Comparison of ENCODE assay signal across 9 cellular contexts in genomic region chr7:6395898-6396582, GRCh38. TPM values are rescaled to one million over a fixed set of nuclear protein-coding genes. Genes with fewer than 3 reads are reported as not detected.
DNase-seq lines count a peak whose midpoint lies in the region; ATAC-seq and TF ChIP-seq lines count a peak whose summit lies in the region.
"Had no signal": no experiment of that assay in that cellular context is flagged by ENCODE, and none has a peak within 500 bp of the region (broad histone marks: within the 10 kb centered on the region; RNA-seq: fewer than 3 reads in every experiment).

No MANE protein-coding gene starts in this region.

- ATAC-seq in RWPE2 (ENCODE audit: low read depth) (no peak), omental fat pad (ENCODE audit: low FRiP score) (no peak), HG03565 (IDR thresholded peaks at IDR 0.05; ENCODE audit: unreplicated experiment) (no peak)
- ATAC-seq in naive thymus-derived CD4-positive, alpha-beta T cell, result peak; percentile 46

- no peak for TF ChIP-seq EP300 in SK-N-SH (IDR thresholded peaks at IDR 0.05; ENCODE audit: borderline replicate concordance in 1 of 2, low read depth in 1 of 2, low read length in 1 of 2)

- H3K4me1 Mint-ChIP-seq in naive thymus-derived CD4-positive, alpha-beta T cell, result peaks cover 37 to 79% (median 59%) of the 10 kb centered on the region in 7 donors

- peak overlapping the region; percentile 73 to 93 (median 85) for H3K4me2 ChIP-seq in BLaER1 treated with 17β-estradiol and CSF1 and Interleukin-3, amounts not matched to agents 10 nM and 100 nM
- no peak overlapping the region for H3K4me2 ChIP-seq in SK-N-SH

- H3K36me3 ChIP-seq in BLaER1 treated with 17β-estradiol and CSF1 and Interleukin-3, amounts not matched to agents 10 nM and 100 nM, result peaks cover 75 to 88% (median 84%) of the 10 kb centered on the region in 11 experiments
- H3K36me3 ChIP-seq in RWPE2 (ENCODE audit: low read depth) (peaks cover 57% of the 10 kb centered on the region), SK-N-SH (replicated peaks in 1 of 2; ENCODE audit: control insufficient read depth in 1 of 2, insufficient read depth in 2 of 2, low read length in 1 of 2) (peaks cover 48 to 54% of the 10 kb centered on the region in 2 experiments)
- H3K36me3 ChIP-seq in naive thymus-derived CD4-positive, alpha-beta T cell (ENCODE audit: control insufficient read depth in 2 of 3, insufficient read depth in 3 of 3, low read length in 3 of 3), result peaks cover 0 to 47% (median 4%) of the 10 kb centered on the region in 3 experiments

- peaks cover 4 to 26% (median 11%) of the 10 kb centered on the region in 5 donors for H3K36me3 Mint-ChIP-seq in naive thymus-derived CD4-positive, alpha-beta T cell

- H3K27me3 ChIP-seq in BLaER1 treated with 17β-estradiol and CSF1 and Interleukin-3, amounts not matched to agents 10 nM and 100 nM, result no peaks in the 10 kb centered on the region
- H3K27me3 ChIP-seq in RWPE2 (ENCODE audit: insufficient read depth, poor library complexity, severe bottlenecking) (no peaks in the 10 kb centered on the region), SK-N-SH (ENCODE audit: insufficient read depth) (no peaks in the 10 kb centered on the region)
- H3K27me3 ChIP-seq in naive thymus-derived CD4-positive, alpha-beta T cell (ENCODE audit: control insufficient read depth in 2 of 2, insufficient read depth in 2 of 2, low read length in 2 of 2), result no peaks in the 10 kb centered on the region

- peaks cover 100% of the 10 kb centered on the region for H3K79me2 ChIP-seq in SK-N-SH (ENCODE audit: insufficient read depth)

- H3K9ac ChIP-seq in BLaER1 treated with 17β-estradiol and CSF1 and Interleukin-3, amounts not matched to agents 10 nM and 100 nM, result peak overlapping the region; percentile 40 to 74 (median 64); a peak in 21 of 22 replicates
- no peak overlapping the region for H3K9ac ChIP-seq in SK-N-SH

- H3K4me3 Mint-ChIP-seq in naive thymus-derived CD4-positive, alpha-beta T cell, result peak overlapping the region in 9 of 10 donors; percentile 4 to 68 (median 42)

- peaks cover 55 to 100% (median 87%) of the 10 kb centered on the region in 10 experiments for H3K4me1 ChIP-seq in BLaER1 treated with 17β-estradiol and CSF1 and Interleukin-3, amounts not matched to agents 10 nM and 100 nM
- peaks cover 52% of the 10 kb centered on the region for H3K4me1 ChIP-seq in RWPE2 (ENCODE audit: insufficient read depth, poor library complexity, severe bottlenecking)
- H3K4me1 ChIP-seq in naive thymus-derived CD4-positive, alpha-beta T cell (ENCODE audit: control insufficient read depth in 2 of 2, insufficient read depth in 2 of 2, low read length in 2 of 2), result no peaks in the 10 kb centered on the region
- peaks cover 17 to 19% of the 10 kb centered on the region in 2 experiments; a peak in 3 of 4 replicates for H3K4me1 ChIP-seq in SK-N-SH (ENCODE audit: control insufficient read depth in 1 of 2, insufficient read depth in 2 of 2, low read depth in 1 of 2, low read length in 1 of 2)

- peaks cover 95 to 100% (median 100%) of the 10 kb centered on the region in 11 experiments for H4K20me1 ChIP-seq in BLaER1 treated with 17β-estradiol and CSF1 and Interleukin-3, amounts not matched to agents 10 nM and 100 nM
- peaks cover 100% of the 10 kb centered on the region for H4K20me1 ChIP-seq in SK-N-SH (ENCODE audit: insufficient read depth)

- H3K27ac Mint-ChIP-seq in naive thymus-derived CD4-positive, alpha-beta T cell, result peak overlapping the region; percentile 40 to 95 (median 84)

- H3K9me3 ChIP-seq in BLaER1 treated with 17β-estradiol and CSF1 and Interleukin-3, amounts not matched to agents 10 nM and 100 nM (replicated peaks in 1 of 11), result peaks cover 0 to 4% (median 0%) of the 10 kb centered on the region in 11 experiments; a peak in 2 of 22 replicates
- H3K9me3 ChIP-seq in RWPE2 (ENCODE audit: severe bottlenecking), result no peaks in the 10 kb centered on the region
- no peaks in the 10 kb centered on the region for H3K9me3 ChIP-seq in naive thymus-derived CD4-positive, alpha-beta T cell (ENCODE audit: control insufficient read depth in 2 of 3, low read length in 3 of 3)
- H3K9me3 ChIP-seq in SK-N-SH, result no peaks in the 10 kb centered on the region

- H2AFZ ChIP-seq in SK-N-SH (ENCODE audit: low read depth), result no peak overlapping the region

- H3K4me3 ChIP-seq in BLaER1 treated with 17β-estradiol and CSF1 and Interleukin-3, amounts not matched to agents 10 nM and 100 nM, result peak overlapping the region in 8 of 10 experiments; percentile 13 to 60 (median 39); a peak in 15 of 20 replicates
- no peak overlapping the region for H3K4me3 ChIP-seq in RWPE2 (ENCODE audit: severe bottlenecking)
- H3K4me3 ChIP-seq in naive thymus-derived CD4-positive, alpha-beta T cell (ENCODE audit: low read length), result no peak overlapping the region
- no peak overlapping the region for H3K4me3 ChIP-seq in SK-N-SH (ENCODE audit: low read depth in 2 of 2, low read length in 1 of 2)

- DNase-seq in RWPE2 (ENCODE audit: low spot score) (no peak), epithelial cell of prostate (ENCODE audit: low read depth, low spot score) (no peak), NCI-H82 (lab: John Stamatoyannopoulos, UW) (no peak), omental fat pad (ENCODE audit: low spot score) (no peak), SK-N-SH (no peak)
- DNase-seq in naive thymus-derived CD4-positive, alpha-beta T cell, result no peak
- DNase-seq: DMS153 had no signal

- POLR2A ChIA-PET in naive thymus-derived CD4-positive, alpha-beta T cell (lab: Charles Lee), result no interaction called here
- POLR2A ChIA-PET in SK-N-SH (lab: Yijun Ruan, JAX), result interaction anchor here (0.8 kb wide), 1 partner anchor 15 kb away, joined by 3 read pairs; no protein-coding TSS in a partner anchor

- WGBS in SK-N-SH (ENCODE audit: low lambda C conversion rate), result 95% methylated on average over 23 of the region's 23 CpGs

- no peaks in the 10 kb centered on the region for H3K9me2 ChIP-seq in SK-N-SH

- TF ChIP-seq RAD21 in SK-N-SH (IDR thresholded peaks at IDR 0.05; ENCODE audit: low read length), result no peak

- peak overlapping the region in 10 of 11 experiments; percentile 44 to 74 (median 67); a peak in 21 of 22 replicates for H3K27ac ChIP-seq in BLaER1 treated with 17β-estradiol and CSF1 and Interleukin-3, amounts not matched to agents 10 nM and 100 nM
- H3K27ac ChIP-seq in RWPE2 (ENCODE audit: poor library complexity, severe bottlenecking), result peak overlapping the region; percentile 5
- peak overlapping the region; percentile 89 for H3K27ac ChIP-seq in epithelial cell of prostate
- peak overlapping the region; percentile 11 for H3K27ac ChIP-seq in naive thymus-derived CD4-positive, alpha-beta T cell (ENCODE audit: low read depth, low read length)
- no peak overlapping the region for H3K27ac ChIP-seq in SK-N-SH (ENCODE audit: low read depth in 2 of 2, low read length in 1 of 2)

- H3F3A ChIP-seq in SK-N-SH (replicated peaks; ENCODE audit: insufficient read depth), result peaks cover 20% of the 10 kb centered on the region

- no peaks in the 10 kb centered on the region for H3K27me3 Mint-ChIP-seq in naive thymus-derived CD4-positive, alpha-beta T cell

- intact Hi-C loops in naive thymus-derived CD4-positive, alpha-beta T cell (cut with micrococcal nuclease), result no loop called here

- TF ChIP-seq CTCF in RWPE2 (IDR thresholded peaks at IDR 0.05; ENCODE audit: poor library complexity, severe bottlenecking) (no peak), omental fat pad (IDR thresholded peaks at IDR 0.05) (no peak), SK-N-SH (IDR thresholded peaks at IDR 0.05) (no peak)

- H3K9me3 Mint-ChIP-seq in naive thymus-derived CD4-positive, alpha-beta T cell, result peaks cover 0 to 1% (median 0%) of the 10 kb centered on the region in 11 donors

- CTCF ChIA-PET in naive thymus-derived CD4-positive, alpha-beta T cell (lab: Charles Lee), result interaction anchor here (0.7 kb wide), 1 partner anchor 20 kb away, joined by 3 read pairs; no protein-coding TSS in a partner anchor
- CTCF ChIA-PET in SK-N-SH (lab: Yijun Ruan, JAX), result no interaction called here

TF ChIP-seq in SK-N-SH, 30 proteins besides CTCF, POLR2A, EP300 and RAD21:
- TF ChIP-seq POLR2AphosphoS5 (IDR thresholded peaks at IDR 0.05; ENCODE audit: low read depth, low read length) (no peak), MEF2A (IDR thresholded peaks at IDR 0.05; ENCODE audit: borderline replicate concordance, low read depth) (no peak)

RNA-seq across cellular contexts. Expression of gene RAC1, which starts 21.7 kb away (rescaled TPM):
- 100 to 1,000 TPM in 2 of 5 experiments, 10 to 100 TPM in 3; 60.2 to 139 (median 87.2) TPM for total RNA-seq in naive thymus-derived CD4-positive, alpha-beta T cell
- 100 to 1,000 TPM; 188 to 211 TPM for polyA plus RNA-seq in naive thymus-derived CD4-positive, alpha-beta T cell
- 100 to 1,000 TPM in 3 of 4 donors, 10 to 100 TPM in 1; 87.5 to 142 (median 116) TPM for total RNA-seq in omental fat pad
- 454 and 460 TPM in 2 replicates for polyA plus RNA-seq in SK-N-SH (2012; rRNA removed)
- polyA plus RNA-seq in SK-N-SH (2012; cell fraction: cytosol; rRNA removed), result 552 and 601 TPM in 2 replicates
- 212 and 275 TPM in 2 replicates for polyA plus RNA-seq in SK-N-SH (2012; cell fraction: nucleus; rRNA removed)

RNA-seq across cellular contexts. Expression of gene FAM220A, which starts 47.3 kb away (rescaled TPM):
- total RNA-seq in naive thymus-derived CD4-positive, alpha-beta T cell, result 10 to 100 TPM in 4 of 5 experiments, 1 to 10 TPM in 1; 8.9 to 25.0 (median 14.7) TPM
- 1 to 10 TPM; 5.2 to 7.1 TPM for polyA plus RNA-seq in naive thymus-derived CD4-positive, alpha-beta T cell
- 10 to 100 TPM in 3 of 4 donors, 1 to 10 TPM in 1; 9.9 to 18.0 (median 14.2) TPM for total RNA-seq in omental fat pad
- polyA plus RNA-seq in SK-N-SH (2012; rRNA removed), result 16.1 and 18.5 TPM in 2 replicates
- 20.3 and 20.6 TPM in 2 replicates for polyA plus RNA-seq in SK-N-SH (2012; cell fraction: cytosol; rRNA removed)
- polyA plus RNA-seq in SK-N-SH (2012; cell fraction: nucleus; rRNA removed), result 9.0 and 9.6 TPM in 2 replicates

RNA-seq across cellular contexts. Expression of gene DAGLB, which starts 51.7 kb away (rescaled TPM):
- 10 to 100 TPM; 20.6 to 44.3 (median 39.8) TPM for total RNA-seq in naive thymus-derived CD4-positive, alpha-beta T cell
- polyA plus RNA-seq in naive thymus-derived CD4-positive, alpha-beta T cell, result 10 to 100 TPM; 10.5 to 21.8 TPM
- total RNA-seq in omental fat pad, result 10 to 100 TPM; 10.7 to 25.9 (median 16.3) TPM
- 24.1 and 27.4 TPM in 2 replicates for polyA plus RNA-seq in SK-N-SH (2012; rRNA removed)
- 13.7 and 17.3 TPM in 2 replicates for polyA plus RNA-seq in SK-N-SH (2012; cell fraction: cytosol; rRNA removed)
- polyA plus RNA-seq in SK-N-SH (2012; cell fraction: nucleus; rRNA removed), result 69.2 and 80.2 TPM in 2 replicates

Comparison
In these comparisons a context has a peak if more than half of its experiments do, and no peak if none do; other contexts are left out.
1. H3K27ac ChIP-seq: peak in BLaER1 treated with 17β-estradiol and CSF1 and Interleukin-3, amounts not matched to agents 10 nM and 100 nM (10 of 11), RWPE2 (single experiment), epithelial cell of prostate (single experiment) and naive thymus-derived CD4-positive, alpha-beta T cell (single experiment); none in SK-N-SH (0 of 2).
2. H3K4me3 ChIP-seq: peak in BLaER1 treated with 17β-estradiol and CSF1 and Interleukin-3, amounts not matched to agents 10 nM and 100 nM (8 of 10); none in RWPE2 (single experiment), naive thymus-derived CD4-positive, alpha-beta T cell (single experiment) and SK-N-SH (0 of 2).